Comparison of ENCODE assay signal across 1 cellular context in genomic region chr22:22362311-22362710, GRCh38.
TF ChIP-seq lines count a peak whose summit lies in the region.

No MANE protein-coding gene starts in this region.

TF ChIP-seq in K562, 482 proteins besides CTCF, POLR2A, EP300 and RAD21:
- TF ChIP-seq, protein P1, sequence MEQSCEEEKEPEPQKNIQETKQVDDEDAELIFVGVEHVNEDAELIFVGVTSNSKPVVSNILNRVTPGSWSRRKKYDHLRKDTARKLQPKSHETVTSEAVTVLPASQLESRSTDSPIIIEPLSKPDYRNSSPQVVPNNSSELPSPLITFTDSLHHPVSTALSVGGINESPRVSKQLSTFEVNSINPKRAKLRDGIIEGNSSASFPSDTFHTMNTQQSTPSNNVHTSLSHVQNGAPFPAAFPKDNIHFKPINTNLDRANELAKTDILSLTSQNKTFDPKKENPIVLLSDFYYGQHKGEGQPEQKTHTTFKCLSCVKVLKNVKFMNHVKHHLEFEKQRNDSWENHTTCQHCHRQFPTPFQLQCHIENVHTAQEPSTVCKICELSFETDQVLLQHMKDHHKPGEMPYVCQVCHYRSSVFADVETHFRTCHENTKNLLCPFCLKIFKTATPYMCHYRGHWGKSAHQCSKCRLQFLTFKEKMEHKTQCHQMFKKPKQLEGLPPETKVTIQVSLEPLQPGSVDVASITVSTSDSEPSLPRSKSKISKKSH (CRISPR knock-in tag; IDR thresholded peaks at IDR 0.05) = 0 out of 2 replicates have a peak, but pooled peaks have one; percentile 47
- TF ChIP-seq U2AF1 (optimal IDR thresholded peaks at IDR 0.05; ENCODE audit: low read depth, low read length) = no peak
- TF ChIP-seq, protein P2, sequence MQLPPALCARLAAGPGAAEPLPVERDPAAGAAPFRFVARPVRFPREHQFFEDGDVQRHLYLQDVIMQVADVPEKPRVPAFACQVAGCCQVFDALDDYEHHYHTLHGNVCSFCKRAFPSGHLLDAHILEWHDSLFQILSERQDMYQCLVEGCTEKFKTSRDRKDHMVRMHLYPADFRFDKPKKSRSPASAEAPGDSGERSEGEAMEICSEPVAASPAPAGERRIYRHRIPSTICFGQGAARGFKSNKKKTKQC (CRISPR knock-in tag; IDR thresholded peaks at IDR 0.05) = no peak
- no peak for TF ChIP-seq ZNF583 (CRISPR knock-in tag; IDR thresholded peaks at IDR 0.05)
- TF ChIP-seq ZNF699 (CRISPR knock-in tag; IDR thresholded peaks at IDR 0.05; ENCODE audit: insufficient replicate concordance) = peak; percentile 56
- TF ChIP-seq SETDB1 (IDR thresholded peaks at IDR 0.05; ENCODE audit: low read length) = no peak
- TF ChIP-seq IRF2 (CRISPR knock-in tag; IDR thresholded peaks at IDR 0.05) = no peak
- peak; percentile 33; the same call in 1 of the 2 replicates for TF ChIP-seq ZFX (CRISPR knock-in tag; IDR thresholded peaks at IDR 0.05)
- TF ChIP-seq PYGO2 (tag; IDR thresholded peaks at IDR 0.05) = no peak
- 0 out of 2 replicates have a peak, but pooled peaks have one; percentile 8 for TF ChIP-seq TCF7L2 (IDR thresholded peaks at IDR 0.05; ENCODE audit: low read depth, low read length)
- TF ChIP-seq, protein P3, sequence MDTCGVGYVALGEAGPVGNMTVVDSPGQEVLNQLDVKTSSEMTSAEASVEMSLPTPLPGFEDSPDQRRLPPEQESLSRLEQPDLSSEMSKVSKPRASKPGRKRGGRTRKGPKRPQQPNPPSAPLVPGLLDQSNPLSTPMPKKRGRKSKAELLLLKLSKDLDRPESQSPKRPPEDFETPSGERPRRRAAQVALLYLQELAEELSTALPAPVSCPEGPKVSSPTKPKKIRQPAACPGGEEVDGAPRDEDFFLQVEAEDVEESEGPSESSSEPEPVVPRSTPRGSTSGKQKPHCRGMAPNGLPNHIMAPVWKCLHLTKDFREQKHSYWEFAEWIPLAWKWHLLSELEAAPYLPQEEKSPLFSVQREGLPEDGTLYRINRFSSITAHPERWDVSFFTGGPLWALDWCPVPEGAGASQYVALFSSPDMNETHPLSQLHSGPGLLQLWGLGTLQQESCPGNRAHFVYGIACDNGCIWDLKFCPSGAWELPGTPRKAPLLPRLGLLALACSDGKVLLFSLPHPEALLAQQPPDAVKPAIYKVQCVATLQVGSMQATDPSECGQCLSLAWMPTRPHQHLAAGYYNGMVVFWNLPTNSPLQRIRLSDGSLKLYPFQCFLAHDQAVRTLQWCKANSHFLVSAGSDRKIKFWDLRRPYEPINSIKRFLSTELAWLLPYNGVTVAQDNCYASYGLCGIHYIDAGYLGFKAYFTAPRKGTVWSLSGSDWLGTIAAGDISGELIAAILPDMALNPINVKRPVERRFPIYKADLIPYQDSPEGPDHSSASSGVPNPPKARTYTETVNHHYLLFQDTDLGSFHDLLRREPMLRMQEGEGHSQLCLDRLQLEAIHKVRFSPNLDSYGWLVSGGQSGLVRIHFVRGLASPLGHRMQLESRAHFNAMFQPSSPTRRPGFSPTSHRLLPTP (IDR thresholded peaks at IDR 0.05; ENCODE audit: borderline replicate concordance, extremely low read depth, insufficient read length) = no peak
- no peak for TF ChIP-seq SNAPC5 (CRISPR knock-in tag; IDR thresholded peaks at IDR 0.05)
- TF ChIP-seq, protein P4, sequence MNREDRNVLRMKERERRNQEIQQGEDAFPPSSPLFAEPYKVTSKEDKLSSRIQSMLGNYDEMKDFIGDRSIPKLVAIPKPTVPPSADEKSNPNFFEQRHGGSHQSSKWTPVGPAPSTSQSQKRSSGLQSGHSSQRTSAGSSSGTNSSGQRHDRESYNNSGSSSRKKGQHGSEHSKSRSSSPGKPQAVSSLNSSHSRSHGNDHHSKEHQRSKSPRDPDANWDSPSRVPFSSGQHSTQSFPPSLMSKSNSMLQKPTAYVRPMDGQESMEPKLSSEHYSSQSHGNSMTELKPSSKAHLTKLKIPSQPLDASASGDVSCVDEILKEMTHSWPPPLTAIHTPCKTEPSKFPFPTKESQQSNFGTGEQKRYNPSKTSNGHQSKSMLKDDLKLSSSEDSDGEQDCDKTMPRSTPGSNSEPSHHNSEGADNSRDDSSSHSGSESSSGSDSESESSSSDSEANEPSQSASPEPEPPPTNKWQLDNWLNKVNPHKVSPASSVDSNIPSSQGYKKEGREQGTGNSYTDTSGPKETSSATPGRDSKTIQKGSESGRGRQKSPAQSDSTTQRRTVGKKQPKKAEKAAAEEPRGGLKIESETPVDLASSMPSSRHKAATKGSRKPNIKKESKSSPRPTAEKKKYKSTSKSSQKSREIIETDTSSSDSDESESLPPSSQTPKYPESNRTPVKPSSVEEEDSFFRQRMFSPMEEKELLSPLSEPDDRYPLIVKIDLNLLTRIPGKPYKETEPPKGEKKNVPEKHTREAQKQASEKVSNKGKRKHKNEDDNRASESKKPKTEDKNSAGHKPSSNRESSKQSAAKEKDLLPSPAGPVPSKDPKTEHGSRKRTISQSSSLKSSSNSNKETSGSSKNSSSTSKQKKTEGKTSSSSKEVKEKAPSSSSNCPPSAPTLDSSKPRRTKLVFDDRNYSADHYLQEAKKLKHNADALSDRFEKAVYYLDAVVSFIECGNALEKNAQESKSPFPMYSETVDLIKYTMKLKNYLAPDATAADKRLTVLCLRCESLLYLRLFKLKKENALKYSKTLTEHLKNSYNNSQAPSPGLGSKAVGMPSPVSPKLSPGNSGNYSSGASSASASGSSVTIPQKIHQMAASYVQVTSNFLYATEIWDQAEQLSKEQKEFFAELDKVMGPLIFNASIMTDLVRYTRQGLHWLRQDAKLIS (CRISPR knock-in tag; IDR thresholded peaks at IDR 0.05) = no peak
- TF ChIP-seq SREBF2 (CRISPR knock-in tag; IDR thresholded peaks at IDR 0.05) = no peak
- no peak for TF ChIP-seq UBTF (IDR thresholded peaks at IDR 0.05; ENCODE audit: borderline replicate concordance in 1 of 2, low read depth in 2 of 2, low read length in 2 of 2)
- TF ChIP-seq ZNF668 (CRISPR knock-in tag; IDR thresholded peaks at IDR 0.05) = no peak
- TF ChIP-seq ETS2 (tag; IDR thresholded peaks at IDR 0.05; ENCODE audit: borderline replicate concordance, poor library complexity, severe bottlenecking) = no peak
- no peak for TF ChIP-seq PHF21A (IDR thresholded peaks at IDR 0.05; ENCODE audit: borderline replicate concordance, low read depth)
- TF ChIP-seq SMAD2 (IDR thresholded peaks at IDR 0.05; ENCODE audit: low read depth, low read length) = no peak
- TF ChIP-seq, protein P5, sequence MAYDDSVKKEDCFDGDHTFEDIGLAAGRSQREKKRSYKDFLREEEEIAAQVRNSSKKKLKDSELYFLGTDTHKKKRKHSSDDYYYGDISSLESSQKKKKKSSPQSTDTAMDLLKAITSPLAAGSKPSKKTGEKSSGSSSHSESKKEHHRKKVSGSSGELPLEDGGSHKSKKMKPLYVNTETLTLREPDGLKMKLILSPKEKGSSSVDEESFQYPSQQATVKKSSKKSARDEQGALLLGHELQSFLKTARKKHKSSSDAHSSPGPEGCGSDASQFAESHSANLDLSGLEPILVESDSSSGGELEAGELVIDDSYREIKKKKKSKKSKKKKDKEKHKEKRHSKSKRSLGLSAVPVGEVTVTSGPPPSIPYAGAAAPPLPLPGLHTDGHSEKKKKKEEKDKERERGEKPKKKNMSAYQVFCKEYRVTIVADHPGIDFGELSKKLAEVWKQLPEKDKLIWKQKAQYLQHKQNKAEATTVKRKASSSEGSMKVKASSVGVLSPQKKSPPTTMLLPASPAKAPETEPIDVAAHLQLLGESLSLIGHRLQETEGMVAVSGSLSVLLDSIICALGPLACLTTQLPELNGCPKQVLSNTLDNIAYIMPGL (CRISPR knock-in tag; IDR thresholded peaks at IDR 0.05) = peak; percentile 49; the same call in 1 of the 2 replicates
- TF ChIP-seq, protein P6, sequence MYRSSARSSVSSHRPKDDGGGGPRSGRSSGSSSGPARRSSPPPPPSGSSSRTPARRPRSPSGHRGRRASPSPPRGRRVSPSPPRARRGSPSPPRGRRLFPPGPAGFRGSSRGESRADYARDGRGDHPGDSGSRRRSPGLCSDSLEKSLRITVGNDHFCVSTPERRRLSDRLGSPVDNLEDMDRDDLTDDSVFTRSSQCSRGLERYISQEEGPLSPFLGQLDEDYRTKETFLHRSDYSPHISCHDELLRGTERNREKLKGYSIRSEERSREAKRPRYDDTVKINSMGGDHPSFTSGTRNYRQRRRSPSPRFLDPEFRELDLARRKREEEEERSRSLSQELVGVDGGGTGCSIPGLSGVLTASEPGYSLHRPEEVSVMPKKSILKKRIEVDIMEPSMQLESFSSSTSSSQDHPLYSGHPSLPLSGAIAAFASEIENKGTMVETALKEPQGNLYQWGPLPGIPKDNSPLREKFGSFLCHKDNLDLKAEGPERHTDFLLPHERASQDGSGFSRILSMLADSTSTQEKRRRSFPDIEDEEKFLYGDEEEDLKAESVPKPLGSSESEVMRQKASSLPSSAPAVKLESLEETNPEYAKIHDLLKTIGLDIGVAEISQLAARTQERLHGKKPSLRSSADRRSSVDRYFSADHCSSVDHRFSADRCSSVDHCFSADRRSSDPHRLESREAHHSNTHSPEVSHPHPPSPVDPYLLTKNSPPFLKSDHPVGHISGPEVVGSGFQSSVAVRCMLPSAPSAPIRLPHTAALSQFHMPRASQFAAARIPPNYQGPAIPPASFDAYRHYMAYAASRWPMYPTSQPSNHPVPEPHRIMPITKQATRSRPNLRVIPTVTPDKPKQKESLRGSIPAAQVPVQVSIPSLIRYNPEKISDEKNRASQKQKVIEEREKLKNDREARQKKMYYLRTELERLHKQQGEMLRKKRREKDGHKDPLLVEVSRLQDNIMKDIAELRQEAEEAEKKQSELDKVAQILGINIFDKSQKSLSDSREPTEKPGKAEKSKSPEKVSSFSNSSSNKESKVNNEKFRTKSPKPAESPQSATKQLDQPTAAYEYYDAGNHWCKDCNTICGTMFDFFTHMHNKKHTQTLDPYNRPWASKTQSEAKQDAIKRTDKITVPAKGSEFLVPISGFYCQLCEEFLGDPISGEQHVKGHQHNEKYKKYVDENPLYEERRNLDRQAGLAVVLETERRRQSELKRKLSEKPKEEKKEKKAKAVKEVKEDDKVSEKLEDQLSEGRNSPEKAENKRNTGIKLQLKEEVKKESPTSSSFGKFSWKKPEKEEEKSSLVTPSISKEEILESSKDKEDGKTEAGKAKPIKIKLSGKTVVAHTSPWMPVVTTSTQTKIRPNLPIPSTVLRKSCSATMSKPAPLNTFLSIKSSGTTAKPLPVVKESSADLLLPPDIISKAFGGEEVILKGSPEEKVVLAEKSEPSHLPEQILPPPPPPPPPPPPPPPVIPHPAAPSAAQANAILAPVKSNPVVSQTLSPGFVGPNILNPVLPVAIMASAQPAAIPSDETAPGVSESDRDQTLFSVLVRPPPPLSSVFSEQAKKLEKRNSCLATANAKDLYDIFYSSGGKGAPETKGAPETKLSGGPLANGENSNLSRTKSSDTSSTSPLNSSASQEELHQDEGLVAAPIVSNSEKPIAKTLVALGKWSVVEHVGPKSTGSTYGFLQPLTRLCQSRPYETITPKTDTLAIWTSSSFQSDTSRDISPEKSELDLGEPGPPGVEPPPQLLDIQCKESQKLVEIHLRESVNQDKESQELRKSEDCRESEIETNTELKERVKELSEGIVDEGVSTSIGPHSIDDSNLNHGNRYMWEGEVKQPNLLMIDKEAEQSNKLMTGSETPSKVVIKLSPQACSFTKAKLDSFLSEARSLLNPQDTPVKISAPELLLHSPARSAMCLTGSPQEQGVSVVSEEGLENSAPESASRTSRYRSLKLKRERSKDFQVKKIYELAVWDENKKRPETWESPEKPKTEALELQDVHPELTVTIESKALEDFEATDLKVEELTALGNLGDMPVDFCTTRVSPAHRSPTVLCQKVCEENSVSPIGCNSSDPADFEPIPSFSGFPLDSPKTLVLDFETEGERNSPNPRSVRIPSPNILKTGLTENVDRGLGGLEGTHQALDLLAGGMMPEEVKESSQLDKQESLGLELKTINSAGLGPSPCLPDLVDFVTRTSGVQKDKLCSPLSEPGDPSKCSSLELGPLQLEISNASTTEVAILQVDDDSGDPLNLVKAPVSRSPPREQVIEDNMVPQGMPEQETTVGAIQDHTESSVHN (IDR thresholded peaks at IDR 0.05; ENCODE audit: borderline replicate concordance in 1 of 2, low read depth in 1 of 2) = 0 out of 4 replicates have a peak, but pooled peaks of 1 of the 2 experiments have one; percentile 86
- TF ChIP-seq FOXK2 (conservative IDR thresholded peaks at IDR 0.05 in 1 of 2, IDR thresholded peaks at IDR 0.05 in 1 of 2; ENCODE audit: low read depth in 2 of 2) = no peak
- no peak for TF ChIP-seq ZNF121 (CRISPR knock-in tag; conservative IDR thresholded peaks at IDR 0.05)
- TF ChIP-seq, protein P7, sequence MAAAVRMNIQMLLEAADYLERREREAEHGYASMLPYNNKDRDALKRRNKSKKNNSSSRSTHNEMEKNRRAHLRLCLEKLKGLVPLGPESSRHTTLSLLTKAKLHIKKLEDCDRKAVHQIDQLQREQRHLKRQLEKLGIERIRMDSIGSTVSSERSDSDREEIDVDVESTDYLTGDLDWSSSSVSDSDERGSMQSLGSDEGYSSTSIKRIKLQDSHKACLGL (CRISPR knock-in tag; IDR thresholded peaks at IDR 0.05; ENCODE audit: borderline replicate concordance, poor library complexity, severe bottlenecking) = peak; percentile 32
